12 cellular contexts compared by ENCODE assay signal in genomic region chr5:126846344-126846743, GRCh38.
DNase-seq lines count a peak whose midpoint lies in the region; ATAC-seq and TF ChIP-seq lines count a peak whose summit lies in the region.
"Had no signal": no experiment of that assay in that cellular context is flagged by ENCODE, and none has a peak within 500 bp of the region (broad histone marks: within the 10 kb centered on the region; RNA-seq: fewer than 3 reads in every experiment).

No MANE protein-coding gene starts in this region.

- H3K27ac ChIP-seq in GM23248 (no peak overlapping the region), muscle layer of duodenum (ENCODE audit: low read length) (peak overlapping the region; percentile 7)

- in situ Hi-C loops in GM23248 (cut with MboI): loop anchor here (25.0 kb wide), 1 partner anchor 441 kb away; the partner anchor contains the start of gene MEGF10

- H3K36me3 ChIP-seq in GM23248 (ENCODE audit: low read depth) (no peaks in the 10 kb centered on the region), muscle layer of duodenum (ENCODE audit: control insufficient read depth in 1 of 2, insufficient read depth in 2 of 2, low read length in 2 of 2) (no peaks in the 10 kb centered on the region)

- no peak for ATAC-seq in stimulated activated naive CD8-positive, alpha-beta T cell treated with anti-CD3 and anti-CD28 coated beads, Interleukin-15, amount 100 ng/mL, for 72 hours
- no peak for ATAC-seq in GM21619 (IDR thresholded peaks at IDR 0.05; ENCODE audit: unreplicated experiment)

- peaks cover 4% of the 10 kb centered on the region for H3K4me1 Mint-ChIP-seq in chondrocyte (ENCODE audit: low read depth)
- H3K4me1 Mint-ChIP-seq in stimulated activated naive CD8-positive, alpha-beta T cell treated with anti-CD3 and anti-CD28 coated beads, Interleukin-15, amount 100 ng/mL, for 72 hours: peaks cover 31% of the 10 kb centered on the region

- no peak overlapping the region for H3K9ac ChIP-seq in GM23248

- no peaks in the 10 kb centered on the region for H3K36me3 Mint-ChIP-seq in chondrocyte (ENCODE audit: low read depth)

- H3F3A ChIP-seq in GM23248 (ENCODE audit: insufficient read depth): no peaks in the 10 kb centered on the region

- no peak overlapping the region for H3K4me3 Mint-ChIP-seq in chondrocyte (ENCODE audit: unreplicated experiment)
- H3K4me3 Mint-ChIP-seq in stimulated activated naive CD8-positive, alpha-beta T cell treated with anti-CD3 and anti-CD28 coated beads, Interleukin-15, amount 100 ng/mL, for 72 hours: no peak overlapping the region
- H3K4me3 Mint-ChIP-seq: activated naive CD8-positive, alpha-beta T cell treated with anti-CD3 and anti-CD28 coated beads, Interleukin-2, amount 10 ng/mL, durations not matched to agents 7 days and 5 days had no signal

- no peaks in the 10 kb centered on the region for H3K9me3 ChIP-seq in GM23248 (ENCODE audit: low read depth)
- H3K9me3 ChIP-seq in muscle layer of duodenum (ENCODE audit: control insufficient read depth in 1 of 2, low read length in 2 of 2): no peaks in the 10 kb centered on the region
- H3K9me3 ChIP-seq: MG63 had no signal

- H4K20me1 ChIP-seq in GM23248 (ENCODE audit: insufficient read depth): no peaks in the 10 kb centered on the region

- H3K27me3 ChIP-seq in GM23248 (replicated peaks; ENCODE audit: insufficient read depth): no peaks in the 10 kb centered on the region
- no peaks in the 10 kb centered on the region for H3K27me3 ChIP-seq in muscle layer of duodenum (ENCODE audit: low read depth, low read length)
- H3K27me3 ChIP-seq: MG63 had no signal

- H3K27ac Mint-ChIP-seq in chondrocyte (ENCODE audit: unreplicated experiment): no peak overlapping the region
- H3K27ac Mint-ChIP-seq in stimulated activated naive CD8-positive, alpha-beta T cell treated with anti-CD3 and anti-CD28 coated beads, Interleukin-15, amount 100 ng/mL, for 72 hours: no peak overlapping the region

- H3K79me2 ChIP-seq in GM23248 (ENCODE audit: insufficient read depth): no peaks in the 10 kb centered on the region

- peak; percentile 55 for TF ChIP-seq CTCF in chondrocyte (IDR thresholded peaks at IDR 0.05)

- no peak overlapping the region for H3K4me3 ChIP-seq in GM23248
- no peak overlapping the region for H3K4me3 ChIP-seq in muscle layer of duodenum (ENCODE audit: low read depth in 1 of 2, low read length in 2 of 2)
- H3K4me3 ChIP-seq: MG63 had no signal

- H3K27me3 Mint-ChIP-seq in chondrocyte (ENCODE audit: low read depth): no peaks in the 10 kb centered on the region
- no peaks in the 10 kb centered on the region for H3K27me3 Mint-ChIP-seq in stimulated activated naive CD8-positive, alpha-beta T cell treated with anti-CD3 and anti-CD28 coated beads, Interleukin-15, amount 100 ng/mL, for 72 hours
- H3K27me3 Mint-ChIP-seq: activated naive CD8-positive, alpha-beta T cell treated with anti-CD3 and anti-CD28 coated beads, Interleukin-2, amount 10 ng/mL, durations not matched to agents 7 days and 5 days had no signal

- peak; percentile 53 for DNase-seq in AG08395 (ENCODE audit: low spot score)
- peak; percentile 48 for DNase-seq in GM23248
- no peak for DNase-seq in chondrocyte (ENCODE audit: low spot score)
- no peak for DNase-seq in putamen (ENCODE audit: low spot score)
- DNase-seq in SHP77 treated with DMSO at 0.1 percent for 48 hours (lab: John Stamatoyannopoulos, UW): no peak
- DNase-seq in stimulated activated naive CD8-positive, alpha-beta T cell treated with anti-CD3 and anti-CD28 coated beads, Interleukin-15, amount 100 ng/mL, for 72 hours: no peak
- DNase-seq: activated naive CD8-positive, alpha-beta T cell treated with anti-CD3 and anti-CD28 coated beads, Interleukin-2, amount 10 ng/mL, durations not matched to agents 7 days and 5 days; DMS79 treated with DMSO at 0.1 percent for 48 hours; MG63; posterior cingulate gyrus had no signal

- no peak overlapping the region for H3K4me2 ChIP-seq in GM23248 (ENCODE audit: unreplicated experiment)

- H3K4me1 ChIP-seq in GM23248 (ENCODE audit: insufficient read depth): no peaks in the 10 kb centered on the region
- peaks cover 0 to 8% of the 10 kb centered on the region in 2 donors for H3K4me1 ChIP-seq in muscle layer of duodenum (ENCODE audit: control insufficient read depth in 1 of 2, insufficient read depth in 2 of 2, low read length in 2 of 2)

- no peaks in the 10 kb centered on the region for H3K9me3 Mint-ChIP-seq in chondrocyte (ENCODE audit: low read depth)
- H3K9me3 Mint-ChIP-seq in stimulated activated naive CD8-positive, alpha-beta T cell treated with anti-CD3 and anti-CD28 coated beads, Interleukin-15, amount 100 ng/mL, for 72 hours: no peaks in the 10 kb centered on the region
- H3K9me3 Mint-ChIP-seq: activated naive CD8-positive, alpha-beta T cell treated with anti-CD3 and anti-CD28 coated beads, Interleukin-2, amount 10 ng/mL, durations not matched to agents 7 days and 5 days had no signal

- no peaks in the 10 kb centered on the region for H3K9me2 ChIP-seq in GM23248 (ENCODE audit: insufficient read depth)

- H2AFZ ChIP-seq in GM23248: no peak overlapping the region

Comparison
In these comparisons a context has a peak if more than half of its experiments do, and no peak if none do; other contexts are left out.
1. DNase-seq: peak in AG08395 (single experiment) and GM23248 (single experiment); none in chondrocyte (single experiment), putamen (single experiment), SHP77 treated with DMSO at 0.1 percent for 48 hours (single experiment) and stimulated activated naive CD8-positive, alpha-beta T cell treated with anti-CD3 and anti-CD28 coated beads, Interleukin-15, amount 100 ng/mL, for 72 hours (0 of 2).